ENCODE assay signal across 8 cellular contexts in genomic region chr22:38273135-38273761, GRCh38. TPM values are rescaled to one million over a fixed set of nuclear protein-coding genes. Genes with fewer than 3 reads are reported as not detected.
A peak's percentile ranks its signal among the peaks of the same experiment; 100 is the strongest.
DNase-seq lines count a peak whose midpoint lies in the region; ATAC-seq and TF ChIP-seq lines count a peak whose summit lies in the region.

No MANE protein-coding gene starts in this region.

- H3K27ac Mint-ChIP-seq in CD14-positive monocyte (peak overlapping the region; percentile 33 to 98 (median 89)), mesothelial cell of epicardium (peak overlapping the region; percentile 95)

- peak overlapping the region; percentile 92 for H3K4me3 ChIP-seq in MG63
- H3K4me3 ChIP-seq in upper lobe of right lung, result peak overlapping the region; percentile 96

- H3K36me3 Mint-ChIP-seq in CD14-positive monocyte (peaks cover 0 to 8% of the 10 kb centered on the region in 2 donors), mesothelial cell of epicardium (no peaks in the 10 kb centered on the region)

- TF ChIP-seq CTCF in CD14-positive monocyte (IDR thresholded peaks at IDR 0.05), result no peak
- no peak for TF ChIP-seq CTCF in mesothelial cell of epicardium (IDR thresholded peaks at IDR 0.05; ENCODE audit: unreplicated experiment)
- no peak for TF ChIP-seq CTCF in upper lobe of right lung (IDR thresholded peaks at IDR 0.05)

- DNase-seq in CD14-positive monocyte (ENCODE audit: low spot score) (no peak), MG63 (no peak), cerebellum (ENCODE audit: low spot score) (peak; percentile 41), mesothelial cell of epicardium (ENCODE audit: low spot score in 2 of 2, unreplicated experiment in 2 of 2) (no peak), upper lobe of right lung (no peak)

- H3K27me3 ChIP-seq in MG63, result no peaks in the 10 kb centered on the region
- no peaks in the 10 kb centered on the region for H3K27me3 ChIP-seq in upper lobe of right lung

- intact Hi-C loops in CD14-positive monocyte (cut with micrococcal nuclease) (no loop called here), upper lobe of right lung (cut with DNase I) (no loop called here)

- H3K4me1 Mint-ChIP-seq in CD14-positive monocyte (peaks cover 31% of the 10 kb centered on the region), mesothelial cell of epicardium (peaks cover 23% of the 10 kb centered on the region)

- H3K9me3 Mint-ChIP-seq in CD14-positive monocyte (no peaks in the 10 kb centered on the region), mesothelial cell of epicardium (no peaks in the 10 kb centered on the region)

- H3K4me1 ChIP-seq in upper lobe of right lung, result peaks cover 28% of the 10 kb centered on the region

- H3K9me3 ChIP-seq in MG63, result no peaks in the 10 kb centered on the region
- no peaks in the 10 kb centered on the region for H3K9me3 ChIP-seq in upper lobe of right lung

- peak overlapping the region; percentile 94 for H3K27ac ChIP-seq in upper lobe of right lung

- ATAC-seq in upper lobe of right lung (no peak), HG03457 (IDR thresholded peaks at IDR 0.05; ENCODE audit: unreplicated experiment) (no peak), HG02870 (IDR thresholded peaks at IDR 0.05; ENCODE audit: unreplicated experiment) (no peak)
- no peak for ATAC-seq in activated CD4-positive, CD25-positive, alpha-beta regulatory T cell treated with anti-CD3 and anti-CD28 coated beads, Interleukin-2, amount 50 U/mL, for 24 hours

- H3K4me3 Mint-ChIP-seq in CD14-positive monocyte, result peak overlapping the region; percentile 90 to 94
- peak overlapping the region; percentile 90 for H3K4me3 Mint-ChIP-seq in mesothelial cell of epicardium

- H3K27me3 Mint-ChIP-seq in CD14-positive monocyte (ENCODE audit: low read depth in 3 of 3), result peaks cover 8 to 25% (median 8%) of the 10 kb centered on the region in 3 donors
- H3K27me3 Mint-ChIP-seq in mesothelial cell of epicardium (ENCODE audit: low read depth), result no peaks in the 10 kb centered on the region

- H3K36me3 ChIP-seq in MG63, result peaks cover 17% of the 10 kb centered on the region
- no peaks in the 10 kb centered on the region for H3K36me3 ChIP-seq in upper lobe of right lung

RNA-seq across cellular contexts. Expression of gene TMEM184B, which starts 0.4 kb away (rescaled TPM):
- 10 to 100 TPM in 1 of 2 donors, 1 to 10 TPM in 1; 7.4 to 10.6 TPM for polyA plus RNA-seq in CD14-positive monocyte
- total RNA-seq in MG63 (2014; rRNA removed; shearing (Covaris generic); ENCODE audit: low replicate concordance), result 18.6 and 20.4 TPM in 2 replicates
- 23.8 TPM for total RNA-seq in cerebellum
- 61.4 to 64.0 TPM (median 62.8 TPM) in 3 replicates for total RNA-seq in mesothelial cell of epicardium
- total RNA-seq in upper lobe of right lung, result 79.2 TPM

RNA-seq across cellular contexts. Expression of gene CSNK1E, which starts 44.0 kb away (rescaled TPM):
- 1 to 10 TPM; 1.9 to 3.1 TPM for polyA plus RNA-seq in CD14-positive monocyte
- 54.5 and 75.0 TPM in 2 replicates for total RNA-seq in MG63 (2014; rRNA removed; shearing (Covaris generic); ENCODE audit: low replicate concordance)
- total RNA-seq in cerebellum (157 TPM), mesothelial cell of epicardium (261 to 264 TPM (median 261 TPM) in 3 replicates), upper lobe of right lung (115 TPM)
